In the genomic region with DNA sequence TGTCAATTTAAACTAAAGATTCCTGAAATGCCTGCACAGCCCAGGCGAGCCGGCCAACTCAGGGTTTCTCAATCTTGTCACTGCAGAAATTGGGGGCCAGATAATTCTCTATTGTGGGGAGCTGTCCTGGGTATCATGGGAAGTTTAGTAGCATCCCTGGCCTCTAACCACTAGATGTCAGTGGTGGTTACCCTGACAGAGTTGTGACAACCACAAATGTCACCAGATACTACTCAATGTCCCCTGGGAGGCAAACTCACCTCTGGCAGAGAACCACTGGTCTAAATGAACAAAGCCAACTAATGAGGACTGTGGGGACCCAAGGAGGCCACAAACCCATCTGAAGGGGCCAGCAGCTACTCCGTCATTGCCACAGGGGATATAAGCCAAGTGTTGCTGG, we compare ENCODE assay signal across 8 cellular contexts.
A peak's percentile ranks its signal among the peaks of the same experiment; 100 is the strongest.
DNase-seq lines count a peak whose midpoint lies in the region; ATAC-seq and TF ChIP-seq lines count a peak whose summit lies in the region.

No MANE protein-coding gene starts in this region.

- peak; percentile 49 to 50 for DNase-seq in AML-193 (lab: John Stamatoyannopoulos, UW)
- DNase-seq in NCI-H2107 (lab: John Stamatoyannopoulos, UW) = peak; percentile 84
- peak; percentile 40 for DNase-seq in fibroblast of the aortic adventitia (ENCODE audit: low read depth)
- peak; percentile 38 for DNase-seq in neuronal stem cell (ENCODE audit: low spot score)

- no peak overlapping the region for H3K9ac ChIP-seq in neuronal stem cell (ENCODE audit: low read depth, low read length, poor library complexity)

- no peak overlapping the region for H3K14ac ChIP-seq in neuronal stem cell (ENCODE audit: low read length)

- no peaks in the 10 kb centered on the region for H3K79me1 ChIP-seq in neuronal stem cell (ENCODE audit: low read depth, low read length)

- no peak overlapping the region for H3K27ac ChIP-seq in neuronal stem cell (replicated peaks; ENCODE audit: low read length)

- ATAC-seq in HG02840 (IDR thresholded peaks at IDR 0.05; ENCODE audit: low FRiP score, unreplicated experiment) (peak; percentile 73), GM19035 (IDR thresholded peaks at IDR 0.05; ENCODE audit: unreplicated experiment) (no peak)

- H3K4me3 ChIP-seq in WI38 (ENCODE audit: low read depth, low read length) = no peak overlapping the region
- H3K4me3 ChIP-seq in fibroblast of the aortic adventitia (ENCODE audit: low read depth, low read length) = no peak overlapping the region
- no peak overlapping the region for H3K4me3 ChIP-seq in neuronal stem cell (ENCODE audit: low read length in 2 of 2)

- H2BK12ac ChIP-seq in neuronal stem cell (ENCODE audit: low read length) = no peak overlapping the region

- WGBS in neuronal stem cell (ENCODE audit: extremely low coverage in 2 of 2, insufficient read length in 2 of 2, insufficient replicate concordance in 1 of 2), 2 donors = no CpG with 5 or more reads among the region's 3 CpGs

- no peak overlapping the region for H2BK120ac ChIP-seq in neuronal stem cell (ENCODE audit: low read depth, low read length)

- H2AK5ac ChIP-seq in neuronal stem cell (ENCODE audit: low read depth, low read length) = no peak overlapping the region

- no peak overlapping the region for H3K23ac ChIP-seq in neuronal stem cell (ENCODE audit: low read depth, low read length, poor library complexity)

- no peak overlapping the region for H2BK15ac ChIP-seq in neuronal stem cell (ENCODE audit: low read length)

- no peak overlapping the region for H4K8ac ChIP-seq in neuronal stem cell (ENCODE audit: low read depth, low read length)

- peaks cover 0 to 3% (median 0%) of the 10 kb centered on the region in 3 experiments for H3K27me3 ChIP-seq in neuronal stem cell (ENCODE audit: control insufficient read depth in 3 of 3, insufficient read depth in 3 of 3, low read depth in 1 of 3, low read length in 3 of 3)

- H3K36me3 ChIP-seq in neuronal stem cell (replicated peaks in 1 of 2; ENCODE audit: control insufficient read depth in 2 of 2, insufficient read depth in 2 of 2, low read length in 2 of 2) = no peaks in the 10 kb centered on the region

- H3K4me2 ChIP-seq in neuronal stem cell (ENCODE audit: insufficient read depth, low read length, poor library complexity, severe bottlenecking) = no peak overlapping the region

- no peak overlapping the region for H4K91ac ChIP-seq in neuronal stem cell (ENCODE audit: low read depth, low read length, poor library complexity)

- H3K4me1 ChIP-seq in neuronal stem cell (ENCODE audit: control insufficient read depth in 2 of 2, insufficient read depth in 1 of 2, low read depth in 1 of 2, low read length in 2 of 2) = peaks cover 0 to 3% of the 10 kb centered on the region in 2 donors

- no peaks in the 10 kb centered on the region for H3K9me3 ChIP-seq in neuronal stem cell (replicated peaks in 1 of 2; ENCODE audit: control insufficient read depth in 2 of 2, insufficient read depth in 1 of 2, low read depth in 1 of 2, low read length in 2 of 2)

- H3K18ac ChIP-seq in neuronal stem cell (ENCODE audit: low read length) = no peak overlapping the region

- peak; percentile 90 for TF ChIP-seq CTCF in GM12872 (IDR thresholded peaks at IDR 0.05; ENCODE audit: insufficient read depth, low read depth, low read length)
- TF ChIP-seq CTCF in WI38 (IDR thresholded peaks at IDR 0.05; ENCODE audit: low read depth, low read length) = peak; percentile 73
- peak; percentile 77 for TF ChIP-seq CTCF in fibroblast of the aortic adventitia (IDR thresholded peaks at IDR 0.05; ENCODE audit: insufficient read depth, low read length)

- no peak overlapping the region for H2BK5ac ChIP-seq in neuronal stem cell (ENCODE audit: low read length)

- H3K4ac ChIP-seq in neuronal stem cell (ENCODE audit: low read length) = no peak overlapping the region

- no peak overlapping the region for H2AFZ ChIP-seq in neuronal stem cell (ENCODE audit: low read length)
